ENCODE assay signal across 10 cellular contexts in genomic region chr10:26574783-26575182, GRCh38.
A peak's percentile ranks its signal among the peaks of the same experiment; 100 is the strongest.
DNase-seq lines count a peak whose midpoint lies in the region; ATAC-seq and TF ChIP-seq lines count a peak whose summit lies in the region.
"Had no signal": no experiment of that assay in that cellular context is flagged by ENCODE, and none has a peak within 500 bp of the region (broad histone marks: within the 10 kb centered on the region; RNA-seq: fewer than 3 reads in every experiment).

No MANE protein-coding gene starts in this region.

- H3K4me3 ChIP-seq in OCI-LY7 (ENCODE audit: low read depth, low read length, poor library complexity, severe bottlenecking) (no peak overlapping the region), left ventricle myocardium inferior (no peak overlapping the region), mucosa of descending colon (no peak overlapping the region)

- peaks cover 20 to 33% of the 10 kb centered on the region in 2 donors for H3K36me3 Mint-ChIP-seq in CD14-positive monocyte
- no peaks in the 10 kb centered on the region for H3K36me3 Mint-ChIP-seq in MCF 10A (ENCODE audit: insufficient read depth, unreplicated experiment)

- H3K9me2 ChIP-seq in OCI-LY7 (ENCODE audit: insufficient read depth, low read length) = no peaks in the 10 kb centered on the region

- TF ChIP-seq CTCF in CD14-positive monocyte (IDR thresholded peaks at IDR 0.05) (no peak), OCI-LY7 (conservative IDR thresholded peaks at IDR 0.05; ENCODE audit: low read length) (no peak), MCF 10A (IDR thresholded peaks at IDR 0.05; ENCODE audit: unreplicated experiment) (no peak), left ventricle myocardium inferior (IDR thresholded peaks at IDR 0.05; ENCODE audit: borderline replicate concordance) (no peak), mucosa of descending colon (IDR thresholded peaks at IDR 0.05) (no peak)

- H3K36me3 ChIP-seq in OCI-LY7 (ENCODE audit: insufficient read depth, low read length) = peaks cover 57% of the 10 kb centered on the region
- H3K36me3 ChIP-seq in left ventricle myocardium inferior = no peaks in the 10 kb centered on the region
- H3K36me3 ChIP-seq in mucosa of descending colon (ENCODE audit: low read depth) = no peaks in the 10 kb centered on the region

- H2AFZ ChIP-seq in OCI-LY7 (ENCODE audit: low read length) = no peak overlapping the region

- ATAC-seq in GM19043 (IDR thresholded peaks at IDR 0.05; ENCODE audit: low read depth, unreplicated experiment) = peak; percentile 78
- peak; percentile 83 for ATAC-seq in HG02973 (IDR thresholded peaks at IDR 0.05; ENCODE audit: unreplicated experiment)
- no peak for ATAC-seq in mucosa of descending colon

- H3K4me1 Mint-ChIP-seq in CD14-positive monocyte (peaks cover 31% of the 10 kb centered on the region), MCF 10A (ENCODE audit: insufficient read depth, unreplicated experiment) (no peaks in the 10 kb centered on the region)

- H4K20me1 ChIP-seq in OCI-LY7 (ENCODE audit: insufficient read depth, low read length) = no peaks in the 10 kb centered on the region

- no peak overlapping the region for H3K4me2 ChIP-seq in OCI-LY7 (ENCODE audit: low read length)

- peaks cover 0 to 8% (median 3%) of the 10 kb centered on the region in 7 donors for H3K9me3 Mint-ChIP-seq in CD14-positive monocyte
- no peaks in the 10 kb centered on the region for H3K9me3 Mint-ChIP-seq in MCF 10A (ENCODE audit: unreplicated experiment)

- H3K27me3 Mint-ChIP-seq in CD14-positive monocyte (ENCODE audit: low read depth in 3 of 3) = no peaks in the 10 kb centered on the region
- H3K27me3 Mint-ChIP-seq in MCF 10A (ENCODE audit: insufficient read depth, unreplicated experiment) = peaks cover 72% of the 10 kb centered on the region

- BruUV-seq in OCI-LY7 (replicated peaks; lab: Mats Ljungman, UMichigan) (no TSS peak), MCF 10A (replicated peaks; lab: Mats Ljungman, UMichigan) (no TSS peak)

- H3K4me3 Mint-ChIP-seq in CD14-positive monocyte (peak overlapping the region in 1 of 2 donors; percentile 66), MCF 10A (ENCODE audit: unreplicated experiment) (no peak overlapping the region)

- CTCF ChIA-PET in OCI-LY7 (lab: Charles Lee; ENCODE audit: unreplicated experiment) (no interaction called here), MCF 10A (lab: Yijun Ruan, JAX) (no interaction called here)

- DNase-seq in CD14-positive monocyte (ENCODE audit: low spot score) (no peak), OCI-LY7 (ENCODE audit: low spot score) (peak; percentile 63), dedifferentiated amniotic fluid mesenchymal stem cell (ENCODE audit: extremely low spot score) (no peak), MCF 10A (ENCODE audit: unreplicated experiment) (no peak), left ventricle myocardium inferior (no peak), mucosa of descending colon (no peak)
- DNase-seq: kidney glomerular epithelial cell, NCI-H82 had no signal

- peaks cover 6% of the 10 kb centered on the region for H3K27me3 ChIP-seq in left ventricle myocardium inferior (ENCODE audit: low read depth)

- H3K27ac Mint-ChIP-seq in CD14-positive monocyte = peak overlapping the region; percentile 73 to 92 (median 84)
- no peak overlapping the region for H3K27ac Mint-ChIP-seq in MCF 10A (ENCODE audit: low read depth, unreplicated experiment)

- intact Hi-C loops in CD14-positive monocyte (cut with micrococcal nuclease) = loop anchor here in 1 of 2 donors (5.0 kb wide), 1 partner anchor 743 kb away; no protein-coding TSS in a partner anchor
- intact Hi-C loops in OCI-LY7 (cut with micrococcal nuclease; ENCODE audit: unreplicated experiment) = no loop called here
- intact Hi-C loops in MCF 10A (cut with micrococcal nuclease) = no loop called here
- intact Hi-C loops in left ventricle myocardium inferior (cut with micrococcal nuclease) = no loop called here
- intact Hi-C loops in mucosa of descending colon (cut with DNase I, micrococcal nuclease) = no loop called here

- H3K79me2 ChIP-seq in OCI-LY7 (ENCODE audit: insufficient read depth, low read depth, low read length) = no peaks in the 10 kb centered on the region

- no peak overlapping the region for H3K27ac ChIP-seq in OCI-LY7 (ENCODE audit: low read depth, low read length, poor library complexity, severe bottlenecking)
- H3K27ac ChIP-seq in left ventricle myocardium inferior (replicated peaks) = no peak overlapping the region

- peaks cover 15% of the 10 kb centered on the region for H3K9me3 ChIP-seq in OCI-LY7 (ENCODE audit: low read length)
- peaks cover 18% of the 10 kb centered on the region for H3K9me3 ChIP-seq in left ventricle myocardium inferior (replicated peaks)
- no peaks in the 10 kb centered on the region for H3K9me3 ChIP-seq in mucosa of descending colon

- H3K4me1 ChIP-seq in OCI-LY7 (ENCODE audit: insufficient read depth, low read length, poor library complexity, severe bottlenecking) (no peaks in the 10 kb centered on the region), left ventricle myocardium inferior (no peaks in the 10 kb centered on the region), mucosa of descending colon (ENCODE audit: low read depth) (no peaks in the 10 kb centered on the region)

- POLR2A ChIA-PET in OCI-LY7 (lab: Charles Lee) (no interaction called here), MCF 10A (lab: Yijun Ruan, JAX) (no interaction called here)
